Comparison of ENCODE assay signal across 13 cellular contexts in the genomic region with DNA sequence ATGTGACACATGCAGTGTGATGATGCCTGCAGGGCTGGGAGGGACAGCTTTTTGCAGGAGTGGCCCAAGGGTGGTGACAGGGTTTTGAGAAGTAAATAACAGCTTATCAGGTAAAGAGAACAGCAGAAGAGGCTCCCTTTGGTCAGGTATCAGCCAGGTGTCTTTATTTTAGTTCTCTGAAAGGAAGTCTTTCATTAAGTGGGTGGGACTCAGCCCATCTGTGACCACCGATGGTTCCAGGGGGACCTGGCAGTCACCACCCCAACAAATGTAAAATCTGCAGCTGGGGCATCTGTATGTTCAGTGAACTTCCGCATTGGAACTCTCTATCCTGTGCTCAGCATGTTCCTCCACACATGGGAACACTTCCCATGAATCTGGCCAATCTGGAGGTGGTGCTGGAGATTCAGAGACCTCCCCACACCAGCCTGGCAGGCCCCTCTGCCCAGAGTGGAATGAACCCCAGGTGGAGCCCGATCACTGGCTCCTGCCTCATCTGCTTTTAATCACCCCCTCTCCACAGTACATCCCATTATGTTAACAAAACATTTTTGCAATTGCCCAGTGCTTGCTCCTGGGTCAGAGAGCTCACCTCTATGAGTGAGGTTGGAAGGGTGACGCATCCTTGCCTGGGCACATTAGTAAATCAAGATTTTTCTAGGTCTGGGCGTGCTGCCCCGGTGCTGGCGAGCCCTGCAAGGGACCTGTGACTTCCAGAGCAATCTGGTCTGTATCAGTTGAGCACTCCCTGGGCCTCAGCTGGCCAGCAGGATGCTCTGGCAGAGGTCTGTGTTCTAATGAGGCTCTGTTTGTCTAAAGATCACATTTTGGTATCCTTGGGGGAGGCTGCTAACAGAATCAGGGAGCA.
"Had no signal": no experiment of that assay in that cellular context is flagged by ENCODE, and none has a peak within 500 bp of the region (broad histone marks: within the 10 kb centered on the region; RNA-seq: fewer than 3 reads in every experiment).

No MANE protein-coding gene starts in this region.

- ATAC-seq: esophagus mucosa, gastrocnemius medialis had no signal

- DNase-seq: activated effector memory CD4-positive, alpha-beta T cell treated with anti-CD3 and anti-CD28 coated beads, Interleukin-2, amount 50 U/mL, for 16 hours; activated T-cell treated with anti-CD3 and anti-CD28 coated beads, Interleukin-2, amount 50 U/mL, for 24 hours; amygdala; brain microvascular endothelial cell; cerebellar nuclear complex; dermis blood vessel endothelial cell; gastrocnemius medialis; left ventricle myocardium inferior; naive B cell; retina; small intestine; trophoblast cell had no signal

- H3K27me3 ChIP-seq: brain microvascular endothelial cell, gastrocnemius medialis had no signal

- H3K36me3 ChIP-seq: brain microvascular endothelial cell, gastrocnemius medialis, left ventricle myocardium inferior had no signal

- H3K4me3 ChIP-seq: gastrocnemius medialis, left ventricle myocardium inferior had no signal

- H3K9me3 ChIP-seq: gastrocnemius medialis had no signal

- H3K27ac ChIP-seq: brain microvascular endothelial cell, gastrocnemius medialis, left ventricle myocardium inferior had no signal

- H3K4me1 ChIP-seq: gastrocnemius medialis, left ventricle myocardium inferior had no signal
